In the genomic region with DNA sequence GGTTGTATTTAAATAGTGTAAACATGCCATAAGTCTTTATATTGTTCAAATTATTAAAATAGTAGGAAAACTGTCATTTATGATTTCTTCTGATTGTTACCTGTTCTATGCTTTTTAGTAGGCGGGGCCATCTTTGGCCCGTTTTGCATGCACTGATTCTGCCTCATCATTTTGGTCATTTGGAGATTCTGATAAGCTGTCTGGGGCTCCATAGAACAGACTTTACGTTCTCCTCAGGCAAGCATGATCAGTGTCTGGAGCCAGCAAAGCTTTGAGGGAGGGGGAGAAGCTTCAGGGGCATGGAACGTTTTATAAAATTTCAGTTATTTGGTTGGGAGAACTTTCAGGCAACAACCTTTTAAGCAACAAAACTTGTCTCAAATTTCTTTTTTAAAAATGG, we compare ENCODE assay signal across 1 cellular context.
TF ChIP-seq lines count a peak whose summit lies in the region.

No MANE protein-coding gene starts in this region.

TF ChIP-seq in K562, 482 proteins besides CTCF, POLR2A, EP300 and RAD21:
- peak in 1 of 2 experiments; percentile 44; a peak in 1 of 4 replicates for TF ChIP-seq RCOR1 (IDR thresholded peaks at IDR 0.05; ENCODE audit: borderline replicate concordance in 1 of 2, low read depth in 2 of 2, low read length in 2 of 2)
- TF ChIP-seq, protein P1, sequence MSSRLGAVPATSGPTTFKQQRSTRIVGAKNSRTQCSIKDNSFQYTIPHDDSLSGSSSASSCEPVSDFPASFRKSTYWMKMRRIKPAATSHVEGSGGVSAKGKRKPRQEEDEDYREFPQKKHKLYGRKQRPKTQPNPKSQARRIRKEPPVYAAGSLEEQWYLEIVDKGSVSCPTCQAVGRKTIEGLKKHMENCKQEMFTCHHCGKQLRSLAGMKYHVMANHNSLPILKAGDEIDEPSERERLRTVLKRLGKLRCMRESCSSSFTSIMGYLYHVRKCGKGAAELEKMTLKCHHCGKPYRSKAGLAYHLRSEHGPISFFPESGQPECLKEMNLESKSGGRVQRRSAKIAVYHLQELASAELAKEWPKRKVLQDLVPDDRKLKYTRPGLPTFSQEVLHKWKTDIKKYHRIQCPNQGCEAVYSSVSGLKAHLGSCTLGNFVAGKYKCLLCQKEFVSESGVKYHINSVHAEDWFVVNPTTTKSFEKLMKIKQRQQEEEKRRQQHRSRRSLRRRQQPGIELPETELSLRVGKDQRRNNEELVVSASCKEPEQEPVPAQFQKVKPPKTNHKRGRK (tag; IDR thresholded peaks at IDR 0.05) = no peak
- TF ChIP-seq CBFA2T3 (IDR thresholded peaks at IDR 0.05) = peak; percentile 28; the same call in 1 of the 2 replicates
- TF ChIP-seq ETV5 (CRISPR knock-in tag; IDR thresholded peaks at IDR 0.05; ENCODE audit: low read depth) = no peak
- no peak for TF ChIP-seq EHMT2 (IDR thresholded peaks at IDR 0.05)
- peak; percentile 15; the same call in 1 of the 2 replicates for TF ChIP-seq MAFF (IDR thresholded peaks at IDR 0.05; ENCODE audit: low read length)
- no peak for TF ChIP-seq KAT8 (IDR thresholded peaks at IDR 0.05; ENCODE audit: low read depth)
- peak; percentile 10; the same call in 1 of the 2 replicates for TF ChIP-seq C11orf30 (IDR thresholded peaks at IDR 0.05; ENCODE audit: low read depth)
- no peak for TF ChIP-seq SREBF2 (CRISPR knock-in tag; IDR thresholded peaks at IDR 0.05)
- TF ChIP-seq KDM1A (IDR thresholded peaks at IDR 0.05) = peak; percentile 40 to 52; a peak in 1 of 4 replicates
- no peak for TF ChIP-seq ZNF79 (CRISPR knock-in tag; IDR thresholded peaks at IDR 0.05; ENCODE audit: low read depth)
- no peak for TF ChIP-seq HDAC1 (IDR thresholded peaks at IDR 0.05)
- peak; percentile 46; the same call in 1 of the 2 replicates for TF ChIP-seq NFE2 (IDR thresholded peaks at IDR 0.05; ENCODE audit: low read depth)
